ENCODE assay signal across 8 cellular contexts in genomic region chr17:7833795-7834553, GRCh38. TPM values are rescaled to one million over a fixed set of nuclear protein-coding genes. Genes with fewer than 3 reads are reported as not detected.
DNase-seq lines count a peak whose midpoint lies in the region; ATAC-seq, FAIRE-seq and TF ChIP-seq lines count a peak whose summit lies in the region.

Gene KDM6B, plus strand, starts transcription at chr17:7834217. Its CDS starts 11,338 bp downstream, at chr17:7845555.

- TF ChIP-seq CTCF in pancreas (IDR thresholded peaks at IDR 0.05) = no peak
- TF ChIP-seq CTCF in tibial artery (IDR thresholded peaks at IDR 0.05) = no peak

- intact Hi-C loops in T-helper 1 cell treated with Interleukin-12 subunit alpha and Interleukin-12 subunit beta and Interleukin-4 antibody, amounts not matched to agents 30 ng/mL and 1 ng/mL, for 36 hours (cut with micrococcal nuclease) = loop anchor here (1.0 to 10.0 kb wide), 9 partner anchors 12 to 451 kb away; partner anchors contain the start of genes CNTROB, CTC1, NAA38 and PFAS
- intact Hi-C loops in Right ventricle myocardium superior (cut with DNase I) (loop anchor here (2.0 kb wide), 1 partner anchor 23 kb away; the partner anchor contains the start of gene NAA38), pancreas (cut with DNase I) (no loop called here), tibial artery (cut with DNase I; ENCODE audit: low total_unique reads) (no loop called here)

- ATAC-seq in Right ventricle myocardium superior (ENCODE audit: poor library complexity) = peak; percentile 74
- peak; percentile 39 to 72 (median 66) for ATAC-seq in pancreas

- CTCF ChIA-PET in HEK293T (lab: Yijun Ruan, JAX) = interaction anchor here (0.8 to 2.7 kb wide), 7 partner anchors 9 to 156 kb away, joined by 3 to 11 read pairs (median 4); partner anchors contain the start of genes CYB5D1, NAA38 and WRAP53

- H3K4me3 ChIP-seq in pancreas = peak within 1 kb of the TSS; percentile 47 to 76 (median 58)
- peak within 1 kb of the TSS; percentile 82 to 90 for H3K4me3 ChIP-seq in tibial artery

- no peaks in the 10 kb centered on the region for H3K27me3 ChIP-seq in pancreas
- peaks cover 0 to 26% of the 10 kb centered on the region in 2 donors for H3K27me3 ChIP-seq in tibial artery

- H3K9me3 ChIP-seq in pancreas (no peaks in the 10 kb centered on the region), tibial artery (no peaks in the 10 kb centered on the region)

- peaks cover 3 to 10% (median 5%) of the 10 kb centered on the region in 3 donors for H3K4me1 ChIP-seq in pancreas
- peaks cover 0 to 38% (median 31%) of the 10 kb centered on the region in 4 donors for H3K4me1 ChIP-seq in tibial artery

- DNase-seq in ELF-1 (ENCODE audit: low read depth, low spot score) (peak; percentile 98), HEK293T (ENCODE audit: extremely low spot score) (peak; percentile 87), NCI-H1105 (lab: John Stamatoyannopoulos, UW) (peak; percentile 90), Right ventricle myocardium superior (peak; percentile 97), pancreas (peak; percentile 90 to 97 (median 93)), tibial artery (peak; percentile 96 to 97)

- 1% methylated on average over 43 to 49 of the region's 49 CpGs for WGBS in adipose tissue, 3 donors
- 0% methylated on average over 44 to 49 of the region's 49 CpGs for WGBS in pancreas, 2 donors

- POLR2A ChIA-PET in HEK293T (lab: Yijun Ruan, JAX) = interaction anchor here (1.0 to 3.7 kb wide), 9 partner anchors 9 to 147 kb away, joined by 3 to 18 read pairs (median 5); partner anchors contain the start of genes CYB5D1, NAA38, RNF227 and TP53

- H3K27ac ChIP-seq in adipose tissue (ENCODE audit: low read depth, low read length) (peak within 1 kb of the TSS; percentile 79), pancreas (peak within 1 kb of the TSS; percentile 94 to 100 (median 98)), tibial artery (peak within 1 kb of the TSS; percentile 96)

- peak; percentile 23 for FAIRE-seq in pancreas (lab: Jason Lieb, UNC)

- H3K36me3 ChIP-seq in pancreas = no peaks in the 10 kb centered on the region
- no peaks in the 10 kb centered on the region for H3K36me3 ChIP-seq in tibial artery

TF ChIP-seq in HEK293T, 16 proteins besides CTCF, POLR2A, EP300 and RAD21:
- no peak for TF ChIP-seq SP1 (IDR thresholded peaks at IDR 0.05)
- no peak for TF ChIP-seq FOXM1 (IDR thresholded peaks at IDR 0.05; ENCODE audit: borderline replicate concordance)
- TF ChIP-seq NFRKB (IDR thresholded peaks at IDR 0.05) = no peak
- TF ChIP-seq TARDBP (IDR thresholded peaks at IDR 0.05) = no peak
- no peak for TF ChIP-seq BHLHE40 (IDR thresholded peaks at IDR 0.05; ENCODE audit: borderline replicate concordance)
- no peak for TF ChIP-seq ARNT (IDR thresholded peaks at IDR 0.05)
- no peak for TF ChIP-seq FOXK2 (IDR thresholded peaks at IDR 0.05)

RNA-seq across cellular contexts. Expression of gene KDM6B, which starts in this region (rescaled TPM):
- total RNA-seq in T-helper 1 cell treated with Interleukin-12 subunit alpha and Interleukin-12 subunit beta and Interleukin-4 antibody, amounts not matched to agents 30 ng/mL and 1 ng/mL, for 36 hours = 35.5 and 39.7 TPM in 2 replicates
- 10 to 100 TPM in 2 of 3 donors, 1 to 10 TPM in 1; 4.6 to 44.6 (median 21.6) TPM for polyA plus RNA-seq in adipose tissue
- 27.9 TPM for total RNA-seq in Right ventricle myocardium superior
- 10 to 100 TPM; 14.9 to 23.7 (median 17.3) TPM for total RNA-seq in pancreas
- polyA plus RNA-seq in pancreas = 10 to 100 TPM in 1 of 2 donors, 1 to 10 TPM in 1; 8.9 to 15.3 TPM

Comparison
In these comparisons a context has a peak if more than half of its experiments do, and no peak if none do; other contexts are left out.
1. Peak in every context shown above with its lines: DNase-seq, ATAC-seq, H3K4me3 ChIP-seq and H3K27ac ChIP-seq.
2. intact Hi-C loops: an anchor here in T-helper 1 cell treated with Interleukin-12 subunit alpha and Interleukin-12 subunit beta and Interleukin-4 antibody, amounts not matched to agents 30 ng/mL and 1 ng/mL, for 36 hours (1.0 to 10.0 kb wide) and Right ventricle myocardium superior (2.0 kb wide); none called in pancreas and tibial artery.